1 cellular context compared by ENCODE assay signal in the genomic region with DNA sequence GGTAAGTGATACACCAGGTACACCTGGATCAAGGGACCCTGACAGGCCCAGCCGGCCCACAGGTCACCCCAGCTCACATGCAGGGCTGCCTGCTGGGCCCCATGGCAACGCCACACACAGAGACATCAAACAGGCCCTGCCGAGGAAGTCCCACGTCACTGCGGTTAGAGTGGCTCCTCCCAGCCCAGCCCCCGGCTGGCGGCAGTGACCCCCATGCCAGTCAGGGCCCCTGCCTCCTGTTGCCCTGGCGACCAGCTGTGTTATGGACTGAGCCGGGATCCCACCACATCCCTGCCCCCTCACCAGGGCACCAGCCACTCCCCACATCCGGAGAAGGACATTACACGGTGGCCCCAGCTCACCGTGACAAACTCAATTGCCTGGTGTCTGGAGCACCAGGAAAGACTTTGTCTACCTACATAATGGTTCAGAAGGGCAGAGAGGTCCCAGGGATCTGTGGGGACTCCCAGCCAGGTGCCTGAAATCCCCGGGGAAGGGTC.
TF ChIP-seq lines count a peak whose summit lies in the region.

No MANE protein-coding gene starts in this region.

TF ChIP-seq in SK-N-SH treated with all-trans-retinoic acid at 6 μM for 48 hours, 23 proteins besides CTCF, POLR2A, EP300 and RAD21 (continued from another document):
- TF ChIP-seq, protein P1, sequence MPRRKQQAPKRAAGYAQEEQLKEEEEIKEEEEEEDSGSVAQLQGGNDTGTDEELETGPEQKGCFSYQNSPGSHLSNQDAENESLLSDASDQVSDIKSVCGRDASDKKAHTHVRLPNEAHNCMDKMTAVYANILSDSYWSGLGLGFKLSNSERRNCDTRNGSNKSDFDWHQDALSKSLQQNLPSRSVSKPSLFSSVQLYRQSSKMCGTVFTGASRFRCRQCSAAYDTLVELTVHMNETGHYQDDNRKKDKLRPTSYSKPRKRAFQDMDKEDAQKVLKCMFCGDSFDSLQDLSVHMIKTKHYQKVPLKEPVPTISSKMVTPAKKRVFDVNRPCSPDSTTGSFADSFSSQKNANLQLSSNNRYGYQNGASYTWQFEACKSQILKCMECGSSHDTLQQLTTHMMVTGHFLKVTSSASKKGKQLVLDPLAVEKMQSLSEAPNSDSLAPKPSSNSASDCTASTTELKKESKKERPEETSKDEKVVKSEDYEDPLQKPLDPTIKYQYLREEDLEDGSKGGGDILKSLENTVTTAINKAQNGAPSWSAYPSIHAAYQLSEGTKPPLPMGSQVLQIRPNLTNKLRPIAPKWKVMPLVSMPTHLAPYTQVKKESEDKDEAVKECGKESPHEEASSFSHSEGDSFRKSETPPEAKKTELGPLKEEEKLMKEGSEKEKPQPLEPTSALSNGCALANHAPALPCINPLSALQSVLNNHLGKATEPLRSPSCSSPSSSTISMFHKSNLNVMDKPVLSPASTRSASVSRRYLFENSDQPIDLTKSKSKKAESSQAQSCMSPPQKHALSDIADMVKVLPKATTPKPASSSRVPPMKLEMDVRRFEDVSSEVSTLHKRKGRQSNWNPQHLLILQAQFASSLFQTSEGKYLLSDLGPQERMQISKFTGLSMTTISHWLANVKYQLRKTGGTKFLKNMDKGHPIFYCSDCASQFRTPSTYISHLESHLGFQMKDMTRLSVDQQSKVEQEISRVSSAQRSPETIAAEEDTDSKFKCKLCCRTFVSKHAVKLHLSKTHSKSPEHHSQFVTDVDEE (CRISPR knock-in tag; IDR thresholded peaks at IDR 0.05), result no peak; the same call in 1 of the 2 replicates
- TF ChIP-seq ESRRG (CRISPR knock-in tag; IDR thresholded peaks at IDR 0.05) (no peak), OSR1 (CRISPR knock-in tag; IDR thresholded peaks at IDR 0.05) (no peak), CSDC2 (CRISPR knock-in tag; IDR thresholded peaks at IDR 0.05) (peak; percentile 26; the same call in 1 of the 2 replicates), RARB (CRISPR knock-in tag; IDR thresholded peaks at IDR 0.05) (no peak), ZFP3 (CRISPR knock-in tag; IDR thresholded peaks at IDR 0.05) (0 out of 2 replicates have a peak, but pooled peaks have one; percentile 32), PPARA (CRISPR knock-in tag; IDR thresholded peaks at IDR 0.05; ENCODE audit: borderline replicate concordance) (no peak), ZNF565 (CRISPR knock-in tag; conservative IDR thresholded peaks at IDR 0.05; ENCODE audit: low read depth) (no peak), ZNF8 (CRISPR knock-in tag; IDR thresholded peaks at IDR 0.05) (no peak), ISL1 (CRISPR knock-in tag; IDR thresholded peaks at IDR 0.05) (0 out of 2 replicates have a peak, but pooled peaks have one; percentile 7)
